Comparison of ENCODE assay signal across 14 cellular contexts in genomic region chr1:224447251-224447650, GRCh38. TPM values are rescaled to one million over a fixed set of nuclear protein-coding genes. Genes with fewer than 3 reads are reported as not detected.
DNase-seq lines count a peak whose midpoint lies in the region; ATAC-seq, FAIRE-seq and TF ChIP-seq lines count a peak whose summit lies in the region.
"Had no signal": no experiment of that assay in that cellular context is flagged by ENCODE, and none has a peak within 500 bp of the region (broad histone marks: within the 10 kb centered on the region; RNA-seq: fewer than 3 reads in every experiment).

No MANE protein-coding gene starts in this region.

- H2BK5ac ChIP-seq in mesendoderm (ENCODE audit: low read length), result no peak overlapping the region

- no peak overlapping the region for H3K18ac ChIP-seq in mesendoderm (ENCODE audit: low read length)

- FAIRE-seq in endothelial cell of umbilical vein (lab: Jason Lieb, UNC), result peak; percentile 92

- H3K79me1 ChIP-seq in mesendoderm (ENCODE audit: low read length), result no peaks in the 10 kb centered on the region

- H3K9ac ChIP-seq in endothelial cell of umbilical vein (replicated peaks; ENCODE audit: extremely low read depth, insufficient read depth, low read length) (no peak overlapping the region), mesendoderm (ENCODE audit: low read length) (no peak overlapping the region)

- intact Hi-C loops in endothelial cell of umbilical vein (cut with micrococcal nuclease), result no loop called here
- intact Hi-C loops in left lung (cut with DNase I), result no loop called here
- intact Hi-C loops in upper lobe of right lung (cut with DNase I), result no loop called here

- H2BK120ac ChIP-seq in mesendoderm (ENCODE audit: low read depth, low read length), result no peak overlapping the region

- H4K20me1 ChIP-seq in endothelial cell of umbilical vein (replicated peaks; ENCODE audit: control insufficient read depth, extremely low read depth, insufficient read depth, low read length), result no peaks in the 10 kb centered on the region

- in situ Hi-C loops in GM13977 (cut with MboI; ENCODE audit: low pct_unique_long_range_greater_than_20kb, low sequenced_read_pairs, unreplicated experiment), result no loop called here

- H4K8ac ChIP-seq in mesendoderm (ENCODE audit: low read depth, low read length), result no peak overlapping the region

- H3K27me3 ChIP-seq in endothelial cell of umbilical vein (ENCODE audit: control insufficient read depth in 2 of 2, insufficient read depth in 2 of 2, low read length in 2 of 2), result no peaks in the 10 kb centered on the region
- no peaks in the 10 kb centered on the region for H3K27me3 ChIP-seq in left lung
- no peaks in the 10 kb centered on the region for H3K27me3 ChIP-seq in upper lobe of right lung
- H3K27me3 ChIP-seq in mesendoderm (ENCODE audit: insufficient read depth, low read length, poor library complexity), result no peaks in the 10 kb centered on the region
- H3K27me3 ChIP-seq: colonic mucosa, neutrophil had no signal

- peak; percentile 83 for ATAC-seq in left lung
- ATAC-seq in upper lobe of right lung, result peak; percentile 74
- no peak for ATAC-seq in HG02973 (IDR thresholded peaks at IDR 0.05; ENCODE audit: unreplicated experiment)
- no peak for ATAC-seq in HG03045 (IDR thresholded peaks at IDR 0.05; ENCODE audit: unreplicated experiment)
- ATAC-seq: Panc1 had no signal

- H3K4me3 ChIP-seq in endothelial cell of umbilical vein (replicated peaks in 1 of 3; ENCODE audit: insufficient read depth in 1 of 3, low read depth in 1 of 3, low read length in 3 of 3) (no peak overlapping the region), left lung (no peak overlapping the region), upper lobe of right lung (no peak overlapping the region), mesendoderm (ENCODE audit: low read length) (no peak overlapping the region)
- H3K4me3 ChIP-seq: colonic mucosa had no signal

- H3K79me2 ChIP-seq in endothelial cell of umbilical vein (ENCODE audit: control insufficient read depth, insufficient read depth, low read length) (no peaks in the 10 kb centered on the region), mesendoderm (ENCODE audit: control insufficient read depth, insufficient read depth, low read length) (no peaks in the 10 kb centered on the region)

- TF ChIP-seq CTCF in endothelial cell of umbilical vein (IDR thresholded peaks at IDR 0.05; ENCODE audit: extremely low read depth in 1 of 2, insufficient read depth in 1 of 2, low read depth in 1 of 2, low read length in 2 of 2), result no peak
- TF ChIP-seq CTCF in left lung (IDR thresholded peaks at IDR 0.05), result no peak
- TF ChIP-seq CTCF in upper lobe of right lung (IDR thresholded peaks at IDR 0.05), result no peak
- TF ChIP-seq CTCF in GM13977 (IDR thresholded peaks at IDR 0.05; ENCODE audit: extremely low read depth, insufficient read depth, missing control alignments), result no peak

- H3K9me3 ChIP-seq in endothelial cell of umbilical vein (replicated peaks; ENCODE audit: control insufficient read depth, insufficient read depth, low read length), result no peaks in the 10 kb centered on the region
- no peaks in the 10 kb centered on the region for H3K9me3 ChIP-seq in left lung
- H3K9me3 ChIP-seq in upper lobe of right lung, result no peaks in the 10 kb centered on the region
- H3K9me3 ChIP-seq: colonic mucosa, neutrophil had no signal

- dilution Hi-C loops in endothelial cell of umbilical vein (cut with MboI; ENCODE audit: extremely low pct_ligation_motif_present, low sequenced_read_pairs), result no loop called here

- H3K36me3 ChIP-seq in endothelial cell of umbilical vein (ENCODE audit: control insufficient read depth in 2 of 2, extremely low read depth in 1 of 2, insufficient read depth in 2 of 2, low read length in 2 of 2) (no peaks in the 10 kb centered on the region), left lung (no peaks in the 10 kb centered on the region), upper lobe of right lung (no peaks in the 10 kb centered on the region), mesendoderm (ENCODE audit: control insufficient read depth, insufficient read depth, low read length) (no peaks in the 10 kb centered on the region)
- H3K36me3 ChIP-seq: colonic mucosa, neutrophil had no signal

- no TSS peak for BruUV-seq in endothelial cell of umbilical vein (replicated peaks; lab: Mats Ljungman, UMichigan)

- H2AK5ac ChIP-seq in mesendoderm (ENCODE audit: low read length), result no peak overlapping the region

- TF ChIP-seq POLR2A in endothelial cell of umbilical vein (IDR thresholded peaks at IDR 0.05; ENCODE audit: low read depth, low read length), result no peak

- H3K27ac ChIP-seq in endothelial cell of umbilical vein (ENCODE audit: insufficient read depth, low read depth, low read length) (peak overlapping the region; percentile 32), left lung (no peak overlapping the region), upper lobe of right lung (no peak overlapping the region), mesendoderm (ENCODE audit: low read depth, low read length) (no peak overlapping the region)
- H3K27ac ChIP-seq: colonic mucosa, neutrophil had no signal

- H3K4me1 ChIP-seq in endothelial cell of umbilical vein (ENCODE audit: control insufficient read depth, extremely low read depth, insufficient read depth, low read length), result peaks cover 11% of the 10 kb centered on the region
- H3K4me1 ChIP-seq in left lung, result peaks cover 0 to 5% of the 10 kb centered on the region in 2 donors
- no peaks in the 10 kb centered on the region for H3K4me1 ChIP-seq in upper lobe of right lung
- no peaks in the 10 kb centered on the region for H3K4me1 ChIP-seq in mesendoderm (ENCODE audit: control insufficient read depth, low read depth, low read length)
- H3K4me1 ChIP-seq: colonic mucosa had no signal

- no peak overlapping the region for H3K23ac ChIP-seq in mesendoderm (ENCODE audit: low read length)

- H2AFZ ChIP-seq in endothelial cell of umbilical vein (ENCODE audit: low read depth, low read length), result peak overlapping the region; percentile 66

- no peaks in the 10 kb centered on the region for H3K9me1 ChIP-seq in endothelial cell of umbilical vein (replicated peaks; ENCODE audit: control insufficient read depth, extremely low read depth, insufficient read depth, low read length)

- no peak overlapping the region for H3K56ac ChIP-seq in mesendoderm (ENCODE audit: low read length)

- no peak overlapping the region for H2BK15ac ChIP-seq in mesendoderm (replicated peaks; ENCODE audit: low read depth)

- H4K5ac ChIP-seq in mesendoderm (ENCODE audit: low read length), result no peak overlapping the region

- no peak overlapping the region for H3K4ac ChIP-seq in mesendoderm (ENCODE audit: low read depth, low read length)

- peak; percentile 78 for DNase-seq in RPMI7951 (ENCODE audit: low read depth)
- DNase-seq in endothelial cell of umbilical vein (ENCODE audit: low read depth, low spot score), result peak; percentile 86
- no peak for DNase-seq in left lung
- no peak for DNase-seq in upper lobe of right lung
- no peak for DNase-seq in mesendoderm
- no peak for DNase-seq in GM13977 (ENCODE audit: low spot score)
- DNase-seq: activated T-cell treated with anti-CD3 and anti-CD28 coated beads, Interleukin-2, amount 50 U/mL, for 48 hours; colonic mucosa; DMS53; NCI-H2107 had no signal

- WGBS in mesendoderm (ENCODE audit: extremely low coverage, insufficient coverage, low lambda C conversion rate), result no CpG with 5 or more reads among the region's 2 CpGs

- H3K4me2 ChIP-seq in endothelial cell of umbilical vein (ENCODE audit: insufficient read depth, low read length) (peak overlapping the region; percentile 60), mesendoderm (ENCODE audit: low read length) (no peak overlapping the region)

- POLR2A ChIA-PET in endothelial cell of umbilical vein (lab: Charles Lee), result no interaction called here

- CTCF ChIA-PET in endothelial cell of umbilical vein (lab: Charles Lee), result interaction anchor here (3.8 kb wide), 1 partner anchor 10 kb away, joined by 35 read pairs; no protein-coding TSS in a partner anchor

TF ChIP-seq in endothelial cell of umbilical vein, 7 proteins besides CTCF, POLR2A, EP300 and RAD21:
- no peak for TF ChIP-seq EZH2 (IDR thresholded peaks at IDR 0.05; ENCODE audit: borderline replicate concordance, low read depth, low read length, severe bottlenecking)
- TF ChIP-seq FOS (IDR thresholded peaks at IDR 0.05; ENCODE audit: borderline replicate concordance, insufficient read depth, low read length), result peak; percentile 59

RNA-seq across cellular contexts. Expression of gene WDR26, which starts 12.7 kb away (rescaled TPM):
- total RNA-seq in RPMI7951 (2014; rRNA removed; shearing (Covaris generic)), result 22.0 and 26.1 TPM in 2 replicates
- 90.1 and 92.4 TPM in 2 replicates for total RNA-seq in endothelial cell of umbilical vein
- 19.3 and 26.7 TPM in 2 replicates for polyA plus RNA-seq in endothelial cell of umbilical vein
- polyA plus RNA-seq in endothelial cell of umbilical vein (2011; cell fraction: cytosol; rRNA removed), result 33.7 and 36.0 TPM in 2 replicates
- 88.9 and 115 TPM in 2 replicates for polyA plus RNA-seq in endothelial cell of umbilical vein (2011; cell fraction: nucleus; rRNA removed)
- 62.1 and 76.9 TPM in 2 replicates for polyA plus RNA-seq in endothelial cell of umbilical vein (2012)
- polyA minus RNA-seq in endothelial cell of umbilical vein, result 74.5 and 98.5 TPM in 2 replicates
- polyA minus RNA-seq in endothelial cell of umbilical vein (2011; cell fraction: cytosol; rRNA and poly(A)+ RNA removed), result 29.9 TPM
- polyA minus RNA-seq in endothelial cell of umbilical vein (2011; cell fraction: nucleus; rRNA and poly(A)+ RNA removed), result 128 and 154 TPM in 2 replicates
- total RNA-seq in left lung, result 10 to 100 TPM; 84.5 to 86.6 TPM
- total RNA-seq in upper lobe of right lung, result 96.1 TPM
- 35.6 TPM for polyA plus RNA-seq in mesendoderm (2013, experiment 1 of 2)
- polyA plus RNA-seq in mesendoderm (2013, experiment 2 of 2), result 34.1 TPM

Comparison
In these comparisons a context has a peak if more than half of its experiments do, and no peak if none do; other contexts are left out.
1. DNase-seq: peak in RPMI7951 (single experiment) and endothelial cell of umbilical vein (single experiment); none in left lung (0 of 2), upper lobe of right lung (single experiment), mesendoderm (single experiment) and GM13977 (single experiment).
2. ATAC-seq: peak in left lung (single experiment) and upper lobe of right lung (single experiment); none in HG02973 (single experiment) and HG03045 (single experiment).